18 cellular contexts compared by ENCODE assay signal in genomic region chr17:72507370-72507769, GRCh38.
DNase-seq lines count a peak whose midpoint lies in the region; ATAC-seq, FAIRE-seq and TF ChIP-seq lines count a peak whose summit lies in the region.
"Had no signal": no experiment of that assay in that cellular context is flagged by ENCODE, and none has a peak within 500 bp of the region (broad histone marks: within the 10 kb centered on the region; RNA-seq: fewer than 3 reads in every experiment).

No MANE protein-coding gene starts in this region.

- H3K27me3 Mint-ChIP-seq in Calu3 (ENCODE audit: unreplicated experiment): no peaks in the 10 kb centered on the region

- H3K36me3 ChIP-seq in Panc1 (ENCODE audit: control insufficient read depth, insufficient read depth, low read length): no peaks in the 10 kb centered on the region
- H3K36me3 ChIP-seq in bronchial epithelial cell (ENCODE audit: control insufficient read depth, insufficient read depth, low read length): no peaks in the 10 kb centered on the region
- no peaks in the 10 kb centered on the region for H3K36me3 ChIP-seq in pancreas
- H3K36me3 ChIP-seq: BE2C had no signal

- no peaks in the 10 kb centered on the region for H3K9me3 Mint-ChIP-seq in Calu3 (ENCODE audit: low read depth, unreplicated experiment)

- no peak for FAIRE-seq in bronchial epithelial cell (lab: Jason Lieb, UNC)
- FAIRE-seq in pancreas (lab: Jason Lieb, UNC): no peak
- FAIRE-seq: A204.1, GM12892 had no signal

- POLR2A ChIA-PET in Panc1 (lab: Charles Lee): interaction anchor here (0.6 kb wide), 1 partner anchor 15 kb away, joined by 7 read pairs; no protein-coding TSS in a partner anchor

- H3K9me3 ChIP-seq in Panc1 (ENCODE audit: control insufficient read depth, insufficient read depth, low read depth, low read length) (no peaks in the 10 kb centered on the region), pancreas (no peaks in the 10 kb centered on the region)
- H3K9me3 ChIP-seq: BE2C had no signal

- H3K36me3 Mint-ChIP-seq in Calu3 (ENCODE audit: insufficient read depth, unreplicated experiment): peaks cover 32% of the 10 kb centered on the region
- H3K36me3 Mint-ChIP-seq: CD4-positive, alpha-beta memory T cell had no signal

- H3K27ac ChIP-seq in Panc1 (ENCODE audit: low read length): peak overlapping the region; percentile 73
- peak overlapping the region; percentile 57 for H3K27ac ChIP-seq in layer of hippocampus (ENCODE audit: low read depth, low read length)
- H3K27ac ChIP-seq in pancreas: no peak overlapping the region
- H3K27ac ChIP-seq: C4-2B had no signal

- 92 to 94% methylated on average over 7 of the region's 7 CpGs for WGBS in pancreas, 2 donors

- no TSS peak for BruUV-seq in Calu3 (replicated peaks; lab: Mats Ljungman, UMichigan)
- BruUV-seq in Panc1 (replicated peaks; lab: Mats Ljungman, UMichigan): no TSS peak

- TF ChIP-seq CTCF in Calu3 (IDR thresholded peaks at IDR 0.05; ENCODE audit: unreplicated experiment) (no peak), Panc1 (IDR thresholded peaks at IDR 0.05) (no peak), bronchial epithelial cell (IDR thresholded peaks at IDR 0.05; ENCODE audit: insufficient read depth, low read length, severe bottlenecking) (no peak), pancreas (IDR thresholded peaks at IDR 0.05) (no peak)

- peak overlapping the region; percentile 45 for H3K27ac Mint-ChIP-seq in Calu3 (ENCODE audit: unreplicated experiment)
- H3K27ac Mint-ChIP-seq: CD4-positive, alpha-beta memory T cell; HFFc6; IgD-negative memory B cell had no signal

- H3K27me3 ChIP-seq in Panc1 (ENCODE audit: control insufficient read depth, insufficient read depth, low read length) (no peaks in the 10 kb centered on the region), bronchial epithelial cell (ENCODE audit: control insufficient read depth, insufficient read depth, low read length) (no peaks in the 10 kb centered on the region), layer of hippocampus (ENCODE audit: control insufficient read depth, insufficient read depth, low read length) (no peaks in the 10 kb centered on the region), pancreas (no peaks in the 10 kb centered on the region)
- H3K27me3 ChIP-seq: BE2C had no signal

- H3K4me1 ChIP-seq in Panc1 (ENCODE audit: control insufficient read depth, insufficient read depth, low read length) (peaks cover 87% of the 10 kb centered on the region), pancreas (peaks cover 18 to 28% (median 22%) of the 10 kb centered on the region in 3 donors)
- H3K4me1 ChIP-seq: BE2C had no signal

- in situ Hi-C loops in Panc1 (cut with HindIII; ENCODE audit: low pct_unique_long_range_greater_than_20kb, low sequenced_read_pairs): no loop called here

- DNase-seq in Calu3 (no peak), Panc1 (ENCODE audit: low read depth, low spot score) (no peak), bronchial epithelial cell (ENCODE audit: low read depth) (peak; percentile 47), pancreas (no peak), OCI-M2 (lab: John Stamatoyannopoulos, UW; ENCODE audit: unreplicated experiment) (no peak)
- DNase-seq in stimulated activated CD4-positive, alpha-beta T cell treated with anti-CD3 and anti-CD28 coated beads, Interleukin-4, amount 100 ng/mL, for 24 hours: no peak
- DNase-seq: BE2C; CD4-positive, alpha-beta memory T cell; COR-L47; DND-41; GDM1; HCEC 1CT; HFFc6 had no signal

- no peak overlapping the region for H3K4me3 Mint-ChIP-seq in Calu3 (ENCODE audit: low read depth, unreplicated experiment)
- H3K4me3 Mint-ChIP-seq: CD4-positive, alpha-beta memory T cell; HFFc6 had no signal

- intact Hi-C loops in Calu3 (cut with micrococcal nuclease; ENCODE audit: unreplicated experiment) (no loop called here), Panc1 (cut with micrococcal nuclease; ENCODE audit: unreplicated experiment) (no loop called here), pancreas (cut with DNase I) (no loop called here)

- CTCF ChIA-PET in Calu3 (lab: Charles Lee) (no interaction called here), Panc1 (lab: Charles Lee) (no interaction called here)

- no peak for ATAC-seq in Panc1
- no peak for ATAC-seq in pancreas

- H3K4me3 ChIP-seq in Panc1 (ENCODE audit: low read depth in 2 of 2, low read length in 2 of 2): no peak overlapping the region
- no peak overlapping the region for H3K4me3 ChIP-seq in bronchial epithelial cell (ENCODE audit: low read depth, low read length)
- H3K4me3 ChIP-seq in pancreas: no peak overlapping the region

- H3K4me1 Mint-ChIP-seq in Calu3 (ENCODE audit: low read depth, unreplicated experiment): peaks cover 42% of the 10 kb centered on the region

Comparison
In these comparisons a context has a peak if more than half of its experiments do, and no peak if none do; other contexts are left out.
1. H3K27ac ChIP-seq: peak in Panc1 (single experiment) and layer of hippocampus (single experiment); none in pancreas (0 of 4).